Comparison of ENCODE assay signal across 1 cellular context in genomic region chr2:20449501-20450200, GRCh38.
A peak's percentile ranks its signal among the peaks of the same experiment; 100 is the strongest.
TF ChIP-seq lines count a peak whose summit lies in the region.

No MANE protein-coding gene starts in this region.

TF ChIP-seq in HepG2, 621 proteins besides CTCF, POLR2A, EP300 and RAD21 (continued from another document and continues in another):
- TF ChIP-seq ZNF18 (CRISPR knock-in tag; IDR thresholded peaks at IDR 0.05; ENCODE audit: insufficient replicate concordance) (peak; percentile 64), HDAC2 (CRISPR knock-in tag; IDR thresholded peaks at IDR 0.05) (peak; percentile 45; the same call in 1 of the 2 replicates), ZSCAN21 (CRISPR knock-in tag; IDR thresholded peaks at IDR 0.05; ENCODE audit: borderline replicate concordance) (peak; percentile 37; the same call in 1 of the 2 replicates), HNF4G (IDR thresholded peaks at IDR 0.05; ENCODE audit: borderline replicate concordance, low read depth, low read length) (0 out of 2 replicates have a peak, but pooled peaks have one; percentile 18), HNF4G (CRISPR knock-in tag; IDR thresholded peaks at IDR 0.05; ENCODE audit: borderline replicate concordance, low read depth) (no peak), ZNF143 (CRISPR knock-in tag; IDR thresholded peaks at IDR 0.05) (no peak), FOSL2 (CRISPR knock-in tag; IDR thresholded peaks at IDR 0.05) (peak; percentile 20; the same call in 1 of the 2 replicates), ZBTB20 (CRISPR knock-in tag; IDR thresholded peaks at IDR 0.05; ENCODE audit: borderline replicate concordance, low read depth) (no peak), KAT7 (CRISPR knock-in tag; IDR thresholded peaks at IDR 0.05; ENCODE audit: borderline replicate concordance) (0 out of 2 replicates have a peak, but pooled peaks have one; percentile 33), ZNF570 (CRISPR knock-in tag; IDR thresholded peaks at IDR 0.05; ENCODE audit: borderline replicate concordance) (no peak), KLF11 (CRISPR knock-in tag; IDR thresholded peaks at IDR 0.05) (no peak), USF2 (IDR thresholded peaks at IDR 0.05; ENCODE audit: low read depth, low read length) (no peak), USF2 (CRISPR knock-in tag; IDR thresholded peaks at IDR 0.05; ENCODE audit: borderline replicate concordance) (no peak), ZNF766 (CRISPR knock-in tag; IDR thresholded peaks at IDR 0.05; ENCODE audit: borderline replicate concordance) (no peak), ZNF24 (IDR thresholded peaks at IDR 0.05) (no peak), MED1 (CRISPR knock-in tag; IDR thresholded peaks at IDR 0.05) (peak; percentile 3; the same call in 1 of the 2 replicates), HNRNPK (IDR thresholded peaks at IDR 0.05; ENCODE audit: low read depth, low read length, poor library complexity, severe bottlenecking) (peak; percentile 8), KAT8 (CRISPR knock-in tag; IDR thresholded peaks at IDR 0.05) (0 out of 2 replicates have a peak, but pooled peaks have one; percentile 18), SP140L (CRISPR knock-in tag; IDR thresholded peaks at IDR 0.05; ENCODE audit: borderline replicate concordance) (0 out of 2 replicates have a peak, but pooled peaks have one; percentile 50), ZBTB2 (CRISPR knock-in tag; IDR thresholded peaks at IDR 0.05; ENCODE audit: low read depth) (0 out of 2 replicates have a peak, but pooled peaks have one; percentile 34), SOX5 (CRISPR knock-in tag; IDR thresholded peaks at IDR 0.05; ENCODE audit: borderline replicate concordance) (peak; percentile 17; the same call in 1 of the 2 replicates), ELF3 (CRISPR knock-in tag; IDR thresholded peaks at IDR 0.05) (peak; percentile 62; the same call in 1 of the 2 replicates), ZNF788 (CRISPR knock-in tag; IDR thresholded peaks at IDR 0.05; ENCODE audit: borderline replicate concordance) (no peak), NCOR1 (IDR thresholded peaks at IDR 0.05; ENCODE audit: borderline replicate concordance, low read length) (peak; percentile 36; the same call in 1 of the 2 replicates), MBD4 (IDR thresholded peaks at IDR 0.05; ENCODE audit: borderline replicate concordance, low read length) (peak; percentile 95)
- TF ChIP-seq, protein P1, sequence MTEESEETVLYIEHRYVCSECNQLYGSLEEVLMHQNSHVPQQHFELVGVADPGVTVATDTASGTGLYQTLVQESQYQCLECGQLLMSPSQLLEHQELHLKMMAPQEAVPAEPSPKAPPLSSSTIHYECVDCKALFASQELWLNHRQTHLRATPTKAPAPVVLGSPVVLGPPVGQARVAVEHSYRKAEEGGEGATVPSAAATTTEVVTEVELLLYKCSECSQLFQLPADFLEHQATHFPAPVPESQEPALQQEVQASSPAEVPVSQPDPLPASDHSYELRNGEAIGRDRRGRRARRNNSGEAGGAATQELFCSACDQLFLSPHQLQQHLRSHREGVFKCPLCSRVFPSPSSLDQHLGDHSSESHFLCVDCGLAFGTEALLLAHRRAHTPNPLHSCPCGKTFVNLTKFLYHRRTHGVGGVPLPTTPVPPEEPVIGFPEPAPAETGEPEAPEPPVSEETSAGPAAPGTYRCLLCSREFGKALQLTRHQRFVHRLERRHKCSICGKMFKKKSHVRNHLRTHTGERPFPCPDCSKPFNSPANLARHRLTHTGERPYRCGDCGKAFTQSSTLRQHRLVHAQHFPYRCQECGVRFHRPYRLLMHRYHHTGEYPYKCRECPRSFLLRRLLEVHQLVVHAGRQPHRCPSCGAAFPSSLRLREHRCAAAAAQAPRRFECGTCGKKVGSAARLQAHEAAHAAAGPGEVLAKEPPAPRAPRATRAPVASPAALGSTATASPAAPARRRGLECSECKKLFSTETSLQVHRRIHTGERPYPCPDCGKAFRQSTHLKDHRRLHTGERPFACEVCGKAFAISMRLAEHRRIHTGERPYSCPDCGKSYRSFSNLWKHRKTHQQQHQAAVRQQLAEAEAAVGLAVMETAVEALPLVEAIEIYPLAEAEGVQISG (CRISPR knock-in tag; IDR thresholded peaks at IDR 0.05): no peak
- TF ChIP-seq, protein P2, sequence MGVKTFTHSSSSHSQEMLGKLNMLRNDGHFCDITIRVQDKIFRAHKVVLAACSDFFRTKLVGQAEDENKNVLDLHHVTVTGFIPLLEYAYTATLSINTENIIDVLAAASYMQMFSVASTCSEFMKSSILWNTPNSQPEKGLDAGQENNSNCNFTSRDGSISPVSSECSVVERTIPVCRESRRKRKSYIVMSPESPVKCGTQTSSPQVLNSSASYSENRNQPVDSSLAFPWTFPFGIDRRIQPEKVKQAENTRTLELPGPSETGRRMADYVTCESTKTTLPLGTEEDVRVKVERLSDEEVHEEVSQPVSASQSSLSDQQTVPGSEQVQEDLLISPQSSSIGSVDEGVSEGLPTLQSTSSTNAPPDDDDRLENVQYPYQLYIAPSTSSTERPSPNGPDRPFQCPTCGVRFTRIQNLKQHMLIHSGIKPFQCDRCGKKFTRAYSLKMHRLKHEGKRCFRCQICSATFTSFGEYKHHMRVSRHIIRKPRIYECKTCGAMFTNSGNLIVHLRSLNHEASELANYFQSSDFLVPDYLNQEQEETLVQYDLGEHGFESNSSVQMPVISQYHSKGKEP (CRISPR knock-in tag; IDR thresholded peaks at IDR 0.05): no peak
- TF ChIP-seq, protein P3, sequence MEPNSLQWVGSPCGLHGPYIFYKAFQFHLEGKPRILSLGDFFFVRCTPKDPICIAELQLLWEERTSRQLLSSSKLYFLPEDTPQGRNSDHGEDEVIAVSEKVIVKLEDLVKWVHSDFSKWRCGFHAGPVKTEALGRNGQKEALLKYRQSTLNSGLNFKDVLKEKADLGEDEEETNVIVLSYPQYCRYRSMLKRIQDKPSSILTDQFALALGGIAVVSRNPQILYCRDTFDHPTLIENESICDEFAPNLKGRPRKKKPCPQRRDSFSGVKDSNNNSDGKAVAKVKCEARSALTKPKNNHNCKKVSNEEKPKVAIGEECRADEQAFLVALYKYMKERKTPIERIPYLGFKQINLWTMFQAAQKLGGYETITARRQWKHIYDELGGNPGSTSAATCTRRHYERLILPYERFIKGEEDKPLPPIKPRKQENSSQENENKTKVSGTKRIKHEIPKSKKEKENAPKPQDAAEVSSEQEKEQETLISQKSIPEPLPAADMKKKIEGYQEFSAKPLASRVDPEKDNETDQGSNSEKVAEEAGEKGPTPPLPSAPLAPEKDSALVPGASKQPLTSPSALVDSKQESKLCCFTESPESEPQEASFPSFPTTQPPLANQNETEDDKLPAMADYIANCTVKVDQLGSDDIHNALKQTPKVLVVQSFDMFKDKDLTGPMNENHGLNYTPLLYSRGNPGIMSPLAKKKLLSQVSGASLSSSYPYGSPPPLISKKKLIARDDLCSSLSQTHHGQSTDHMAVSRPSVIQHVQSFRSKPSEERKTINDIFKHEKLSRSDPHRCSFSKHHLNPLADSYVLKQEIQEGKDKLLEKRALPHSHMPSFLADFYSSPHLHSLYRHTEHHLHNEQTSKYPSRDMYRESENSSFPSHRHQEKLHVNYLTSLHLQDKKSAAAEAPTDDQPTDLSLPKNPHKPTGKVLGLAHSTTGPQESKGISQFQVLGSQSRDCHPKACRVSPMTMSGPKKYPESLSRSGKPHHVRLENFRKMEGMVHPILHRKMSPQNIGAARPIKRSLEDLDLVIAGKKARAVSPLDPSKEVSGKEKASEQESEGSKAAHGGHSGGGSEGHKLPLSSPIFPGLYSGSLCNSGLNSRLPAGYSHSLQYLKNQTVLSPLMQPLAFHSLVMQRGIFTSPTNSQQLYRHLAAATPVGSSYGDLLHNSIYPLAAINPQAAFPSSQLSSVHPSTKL (CRISPR knock-in tag; IDR thresholded peaks at IDR 0.05): 0 out of 2 replicates have a peak, but pooled peaks have one; percentile 6
- TF ChIP-seq, protein P4, sequence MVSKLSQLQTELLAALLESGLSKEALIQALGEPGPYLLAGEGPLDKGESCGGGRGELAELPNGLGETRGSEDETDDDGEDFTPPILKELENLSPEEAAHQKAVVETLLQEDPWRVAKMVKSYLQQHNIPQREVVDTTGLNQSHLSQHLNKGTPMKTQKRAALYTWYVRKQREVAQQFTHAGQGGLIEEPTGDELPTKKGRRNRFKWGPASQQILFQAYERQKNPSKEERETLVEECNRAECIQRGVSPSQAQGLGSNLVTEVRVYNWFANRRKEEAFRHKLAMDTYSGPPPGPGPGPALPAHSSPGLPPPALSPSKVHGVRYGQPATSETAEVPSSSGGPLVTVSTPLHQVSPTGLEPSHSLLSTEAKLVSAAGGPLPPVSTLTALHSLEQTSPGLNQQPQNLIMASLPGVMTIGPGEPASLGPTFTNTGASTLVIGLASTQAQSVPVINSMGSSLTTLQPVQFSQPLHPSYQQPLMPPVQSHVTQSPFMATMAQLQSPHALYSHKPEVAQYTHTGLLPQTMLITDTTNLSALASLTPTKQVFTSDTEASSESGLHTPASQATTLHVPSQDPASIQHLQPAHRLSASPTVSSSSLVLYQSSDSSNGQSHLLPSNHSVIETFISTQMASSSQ (IDR thresholded peaks at IDR 0.05; ENCODE audit: low read depth): no peak
- TF ChIP-seq, protein P4 (CRISPR knock-in tag; IDR thresholded peaks at IDR 0.05; ENCODE audit: borderline replicate concordance): peak; percentile 6; the same call in 1 of the 2 replicates
- TF ChIP-seq, protein P5, sequence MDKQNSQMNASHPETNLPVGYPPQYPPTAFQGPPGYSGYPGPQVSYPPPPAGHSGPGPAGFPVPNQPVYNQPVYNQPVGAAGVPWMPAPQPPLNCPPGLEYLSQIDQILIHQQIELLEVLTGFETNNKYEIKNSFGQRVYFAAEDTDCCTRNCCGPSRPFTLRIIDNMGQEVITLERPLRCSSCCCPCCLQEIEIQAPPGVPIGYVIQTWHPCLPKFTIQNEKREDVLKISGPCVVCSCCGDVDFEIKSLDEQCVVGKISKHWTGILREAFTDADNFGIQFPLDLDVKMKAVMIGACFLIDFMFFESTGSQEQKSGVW (CRISPR knock-in tag; IDR thresholded peaks at IDR 0.05; ENCODE audit: borderline replicate concordance): no peak
- TF ChIP-seq, protein P6, sequence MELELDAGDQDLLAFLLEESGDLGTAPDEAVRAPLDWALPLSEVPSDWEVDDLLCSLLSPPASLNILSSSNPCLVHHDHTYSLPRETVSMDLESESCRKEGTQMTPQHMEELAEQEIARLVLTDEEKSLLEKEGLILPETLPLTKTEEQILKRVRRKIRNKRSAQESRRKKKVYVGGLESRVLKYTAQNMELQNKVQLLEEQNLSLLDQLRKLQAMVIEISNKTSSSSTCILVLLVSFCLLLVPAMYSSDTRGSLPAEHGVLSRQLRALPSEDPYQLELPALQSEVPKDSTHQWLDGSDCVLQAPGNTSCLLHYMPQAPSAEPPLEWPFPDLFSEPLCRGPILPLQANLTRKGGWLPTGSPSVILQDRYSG (CRISPR knock-in tag; IDR thresholded peaks at IDR 0.05): no peak
